11 cellular contexts compared by ENCODE assay signal in genomic region chr20:7855545-7855944, GRCh38.
DNase-seq lines count a peak whose midpoint lies in the region; ATAC-seq and TF ChIP-seq lines count a peak whose summit lies in the region.
"Had no signal": no experiment of that assay in that cellular context is flagged by ENCODE, and none has a peak within 500 bp of the region (broad histone marks: within the 10 kb centered on the region; RNA-seq: fewer than 3 reads in every experiment).

No MANE protein-coding gene starts in this region.

- H3K4me1 ChIP-seq in RWPE2 (ENCODE audit: insufficient read depth, poor library complexity, severe bottlenecking) (peaks cover 58% of the 10 kb centered on the region), spleen (no peaks in the 10 kb centered on the region)
- H3K4me1 ChIP-seq: BE2C had no signal

- H3K4me3 ChIP-seq in RWPE2 (ENCODE audit: severe bottlenecking): no peak overlapping the region
- H3K4me3 ChIP-seq in spleen: no peak overlapping the region
- H3K4me3 ChIP-seq: SJCRH30 had no signal

- TF ChIP-seq CTCF in RWPE2 (IDR thresholded peaks at IDR 0.05; ENCODE audit: poor library complexity, severe bottlenecking): no peak
- TF ChIP-seq CTCF in spleen (IDR thresholded peaks at IDR 0.05 in 8 of 11, conservative IDR thresholded peaks at IDR 0.05 in 3 of 11): no peak

- no peak for TF ChIP-seq POLR2A in spleen (IDR thresholded peaks at IDR 0.05)

- H3K27ac ChIP-seq in RWPE2 (ENCODE audit: poor library complexity, severe bottlenecking): peak overlapping the region; percentile 98
- H3K27ac ChIP-seq in spleen: no peak overlapping the region
- H3K27ac ChIP-seq: SJCRH30 had no signal

- H3K27me3 ChIP-seq in RWPE2 (ENCODE audit: insufficient read depth, poor library complexity, severe bottlenecking): no peaks in the 10 kb centered on the region
- H3K27me3 ChIP-seq in spleen (replicated peaks in 1 of 7): no peaks in the 10 kb centered on the region

- peak; percentile 8 for DNase-seq in EH (ENCODE audit: low read depth)
- peak; percentile 51 for DNase-seq in HT-29 (ENCODE audit: low spot score)
- no peak for DNase-seq in RWPE2 (ENCODE audit: low spot score)
- DNase-seq in kidney tubule cell (ENCODE audit: low spot score): peak; percentile 66
- no peak for DNase-seq in spleen
- DNase-seq in cerebellum (ENCODE audit: low spot score): no peak
- DNase-seq in SHP77 treated with DMSO at 0.1 percent for 48 hours (lab: John Stamatoyannopoulos, UW): no peak
- DNase-seq: BE2C, NCI-H1930, NCI-H524 had no signal

- intact Hi-C loops in spleen (cut with DNase I; ENCODE audit: low total_unique reads): loop anchor here (5.0 kb wide), 1 partner anchor 1028 kb away; no protein-coding TSS in a partner anchor

- WGBS in spleen, 5 donors: 70 to 88% (median 79%) methylated on average over 1 of the region's 1 CpG

- no peaks in the 10 kb centered on the region for H3K36me3 ChIP-seq in RWPE2 (ENCODE audit: low read depth)
- no peaks in the 10 kb centered on the region for H3K36me3 ChIP-seq in spleen
- H3K36me3 ChIP-seq: BE2C, SJCRH30 had no signal

- ATAC-seq in RWPE2 (ENCODE audit: low read depth): no peak; the same call in 2 of the 3 replicates

- H3K9me3 ChIP-seq in RWPE2 (ENCODE audit: severe bottlenecking): no peaks in the 10 kb centered on the region
- no peaks in the 10 kb centered on the region for H3K9me3 ChIP-seq in spleen
- H3K9me3 ChIP-seq: BE2C, SJCRH30 had no signal

Comparison
In these comparisons a context has a peak if more than half of its experiments do, and no peak if none do; other contexts are left out.
1. DNase-seq: peak in EH (single experiment), HT-29 (single experiment) and kidney tubule cell (single experiment); none in RWPE2 (single experiment), spleen (single experiment), cerebellum (single experiment) and SHP77 treated with DMSO at 0.1 percent for 48 hours (single experiment).